23 cellular contexts compared by ENCODE assay signal in the genomic region with DNA sequence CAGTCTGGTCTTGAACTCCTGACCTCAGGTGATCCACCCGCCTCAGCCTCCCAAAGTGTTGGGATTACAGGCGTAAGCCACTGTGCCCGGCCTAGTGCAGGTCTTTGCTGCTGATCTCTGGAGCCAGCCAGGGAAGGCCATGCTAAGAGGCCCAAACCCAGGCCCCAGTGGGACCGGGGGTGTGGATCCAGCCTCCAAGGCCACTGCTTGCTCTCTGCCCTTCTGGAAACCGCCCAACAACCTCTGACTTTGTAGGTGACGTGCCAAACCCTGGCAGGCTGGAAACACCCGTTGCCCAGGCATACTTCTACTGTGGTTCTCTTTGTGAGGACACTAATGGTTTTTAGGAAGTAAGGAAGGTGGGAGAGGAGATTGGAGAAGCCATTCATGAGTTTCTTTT.
DNase-seq lines count a peak whose midpoint lies in the region; ATAC-seq and TF ChIP-seq lines count a peak whose summit lies in the region.
"Had no signal": no experiment of that assay in that cellular context is flagged by ENCODE, and none has a peak within 500 bp of the region (broad histone marks: within the 10 kb centered on the region; RNA-seq: fewer than 3 reads in every experiment).

No MANE protein-coding gene starts in this region.

- H3K4ac ChIP-seq in neuronal stem cell (ENCODE audit: low read length), result no peak overlapping the region

- CTCF ChIA-PET in CD8-positive, alpha-beta T cell (lab: Charles Lee), result interaction anchor here (1.7 to 2.3 kb wide), 2 partner anchors 62 to 227 kb away, joined by 4 to 8 read pairs; no protein-coding TSS in a partner anchor
- CTCF ChIA-PET in T-cell (lab: Charles Lee), result interaction anchor here in 1 of 2 donors (0.7 kb wide), 2 partner anchors 12 to 965 kb away, joined by 5 to 6 read pairs; no protein-coding TSS in a partner anchor
- CTCF ChIA-PET in HEK293T (lab: Yijun Ruan, JAX), result no interaction called here

- peak overlapping the region; percentile 38 for H3K18ac ChIP-seq in neuronal stem cell (ENCODE audit: low read length)

- H2BK120ac ChIP-seq in neuronal stem cell (ENCODE audit: low read depth, low read length), result no peak overlapping the region

- H3K14ac ChIP-seq in neuronal stem cell (ENCODE audit: low read length), result no peak overlapping the region

- TF ChIP-seq CTCF in CD14-positive monocyte (IDR thresholded peaks at IDR 0.05) (no peak), dorsolateral prefrontal cortex (IDR thresholded peaks at IDR 0.05 in 54 of 56, conservative IDR thresholded peaks at IDR 0.05 in 2 of 56; ENCODE audit: low read depth in 1 of 56, partially characterized antibody in 56 of 56) (no peak)
- no peak for TF ChIP-seq CTCF in CD8-positive, alpha-beta T cell (IDR thresholded peaks at IDR 0.05)

- H3K79me1 ChIP-seq in neuronal stem cell (ENCODE audit: low read depth, low read length), result no peaks in the 10 kb centered on the region

- no peak overlapping the region for H2AK5ac ChIP-seq in neuronal stem cell (ENCODE audit: low read depth, low read length)

- H2BK12ac ChIP-seq in neuronal stem cell (ENCODE audit: low read length), result no peak overlapping the region

- H3K4me3 ChIP-seq in CD8-positive, alpha-beta T cell (ENCODE audit: low read depth, low read length), result no peak overlapping the region
- no peak overlapping the region for H3K4me3 ChIP-seq in dorsolateral prefrontal cortex
- H3K4me3 ChIP-seq in neuronal stem cell (ENCODE audit: low read length in 2 of 2), result no peak overlapping the region
- H3K4me3 ChIP-seq: ovary, stomach had no signal

- H3K4me1 ChIP-seq in CD8-positive, alpha-beta T cell (ENCODE audit: insufficient read depth, low read length), result no peaks in the 10 kb centered on the region
- H3K4me1 ChIP-seq in neuronal stem cell (ENCODE audit: control insufficient read depth in 2 of 2, insufficient read depth in 1 of 2, low read depth in 1 of 2, low read length in 2 of 2), result peaks cover 0 to 5% of the 10 kb centered on the region in 2 donors
- H3K4me1 ChIP-seq: stomach had no signal

- H3K9me3 Mint-ChIP-seq in CD14-positive monocyte (peaks cover 0 to 3% (median 0%) of the 10 kb centered on the region in 7 donors), T-cell (no peaks in the 10 kb centered on the region)
- no peaks in the 10 kb centered on the region for H3K9me3 Mint-ChIP-seq in CD8-positive, alpha-beta T cell
- H3K9me3 Mint-ChIP-seq: activated T-helper 17 cell treated with anti-CD3 and anti-CD28 coated beads, Interleukin-2, amount 50 U/mL, for 72 hours; CD4-positive, alpha-beta T cell; dendritic cell treated with granulocyte-macrophage colony-stimulating factor and Interleukin-4, amounts not matched to agents 40 ng/mL and 50 ng/mL, for 4 days; HFFc6; memory B cell had no signal

- ATAC-seq in CD8-positive, alpha-beta T cell, result no peak
- ATAC-seq in T-cell (replicated peaks in 1 of 4), result no peak
- ATAC-seq: activated T-helper 17 cell treated with anti-CD3 and anti-CD28 coated beads, Interleukin-2, amount 50 U/mL, for 72 hours; naive thymus-derived CD4-positive, alpha-beta T cell had no signal

- peak; percentile 25 for DNase-seq in CD14-positive monocyte (ENCODE audit: low spot score)
- no peak for DNase-seq in CD8-positive, alpha-beta T cell
- peak in 6 of 10 donors; percentile 15 to 31 (median 25) for DNase-seq in dorsolateral prefrontal cortex
- no peak for DNase-seq in neuronal stem cell (ENCODE audit: low spot score)
- no peak for DNase-seq in SW 1271 (lab: John Stamatoyannopoulos, UW)
- no peak for DNase-seq in T-cell
- DNase-seq in HEK293T (ENCODE audit: extremely low spot score), result no peak
- DNase-seq: amygdala; CD4-positive, alpha-beta T cell; HFFc6; IMR-90; naive thymus-derived CD4-positive, alpha-beta T cell; NCI-H1092 treated with DMSO at 0.1 percent for 48 hours; NCI-H187 treated with DMSO at 0.1 percent for 48 hours; NCI-H526; stimulated activated CD4-positive, alpha-beta T cell treated with anti-CD3 and anti-CD28 coated beads, Interleukin-15, amount 100 ng/mL, for 24 hours; stomach; T-helper 9 cell; trophoblast cell had no signal

- POLR2A ChIA-PET in CD8-positive, alpha-beta T cell (lab: Charles Lee), result no interaction called here
- POLR2A ChIA-PET in T-cell (lab: Charles Lee) (no interaction called here), HEK293T (lab: Yijun Ruan, JAX) (no interaction called here)

- no peak overlapping the region for H2BK15ac ChIP-seq in neuronal stem cell (ENCODE audit: low read length)

- H3K9ac ChIP-seq in neuronal stem cell (ENCODE audit: low read depth, low read length, poor library complexity), result no peak overlapping the region

- H3K27ac ChIP-seq in CD8-positive, alpha-beta T cell (ENCODE audit: low read depth, low read length), result no peak overlapping the region
- no peak overlapping the region for H3K27ac ChIP-seq in dorsolateral prefrontal cortex
- H3K27ac ChIP-seq in neuronal stem cell (replicated peaks; ENCODE audit: low read length), result no peak overlapping the region
- H3K27ac ChIP-seq: ovary, stomach had no signal

- WGBS in neuronal stem cell (ENCODE audit: extremely low coverage in 2 of 2, insufficient read length in 2 of 2, insufficient replicate concordance in 1 of 2), 2 donors, result no CpG with 5 or more reads among the region's 7 CpGs

- H3K27me3 Mint-ChIP-seq in CD14-positive monocyte (ENCODE audit: low read depth in 3 of 3) (peaks cover 1 to 3% (median 1%) of the 10 kb centered on the region in 3 donors), T-cell (no peaks in the 10 kb centered on the region)
- H3K27me3 Mint-ChIP-seq in CD8-positive, alpha-beta T cell (ENCODE audit: low read depth), result no peaks in the 10 kb centered on the region
- H3K27me3 Mint-ChIP-seq: activated T-helper 17 cell treated with anti-CD3 and anti-CD28 coated beads, Interleukin-2, amount 50 U/mL, for 72 hours; CD4-positive, alpha-beta T cell; memory B cell; naive thymus-derived CD4-positive, alpha-beta T cell had no signal

- H3K27ac Mint-ChIP-seq in CD14-positive monocyte (peak overlapping the region in 1 of 7 donors; percentile 19), T-cell (no peak overlapping the region)
- H3K27ac Mint-ChIP-seq in CD8-positive, alpha-beta T cell, result peak overlapping the region; percentile 64
- H3K27ac Mint-ChIP-seq: CD4-positive, alpha-beta T cell; dendritic cell treated with granulocyte-macrophage colony-stimulating factor and Interleukin-4, amounts not matched to agents 40 ng/mL and 50 ng/mL, for 4 days; HFFc6; memory B cell had no signal

- H3K4me2 ChIP-seq in neuronal stem cell (ENCODE audit: insufficient read depth, low read length, poor library complexity, severe bottlenecking), result no peak overlapping the region

- H3K27me3 ChIP-seq in CD8-positive, alpha-beta T cell (ENCODE audit: insufficient read depth, low read length), result no peaks in the 10 kb centered on the region
- H3K27me3 ChIP-seq in dorsolateral prefrontal cortex (peaks cover 0 to 49% (median 4%) of the 10 kb centered on the region in 45 donors), neuronal stem cell (ENCODE audit: control insufficient read depth in 3 of 3, insufficient read depth in 3 of 3, low read depth in 1 of 3, low read length in 3 of 3) (peaks cover 0 to 28% (median 0%) of the 10 kb centered on the region in 3 experiments)
- H3K27me3 ChIP-seq: ovary had no signal

- intact Hi-C loops in CD14-positive monocyte (cut with micrococcal nuclease) (no loop called here), dorsolateral prefrontal cortex (cut with DNase I) (no loop called here)
- intact Hi-C loops in CD8-positive, alpha-beta T cell (cut with DNase I, micrococcal nuclease), result no loop called here

- H3K36me3 ChIP-seq in CD8-positive, alpha-beta T cell (ENCODE audit: insufficient read depth, low read length), result peaks cover 40% of the 10 kb centered on the region
- H3K36me3 ChIP-seq in neuronal stem cell (replicated peaks in 1 of 2; ENCODE audit: control insufficient read depth in 2 of 2, insufficient read depth in 2 of 2, low read length in 2 of 2), result no peaks in the 10 kb centered on the region
- H3K36me3 ChIP-seq: ovary had no signal

- H3K36me3 Mint-ChIP-seq in CD14-positive monocyte (no peaks in the 10 kb centered on the region), T-cell (peaks cover 32% of the 10 kb centered on the region)
- H3K36me3 Mint-ChIP-seq in CD8-positive, alpha-beta T cell, result peaks cover 72% of the 10 kb centered on the region

- H3K23ac ChIP-seq in neuronal stem cell (ENCODE audit: low read depth, low read length, poor library complexity), result no peak overlapping the region

- no peak overlapping the region for H2AFZ ChIP-seq in neuronal stem cell (ENCODE audit: low read length)

- no peaks in the 10 kb centered on the region for H3K4me1 Mint-ChIP-seq in CD14-positive monocyte
- H3K4me1 Mint-ChIP-seq in CD8-positive, alpha-beta T cell (ENCODE audit: low read depth), result no peaks in the 10 kb centered on the region
- H3K4me1 Mint-ChIP-seq in T-cell, result no peaks in the 10 kb centered on the region
- H3K4me1 Mint-ChIP-seq: memory B cell; naive thymus-derived CD4-positive, alpha-beta T cell had no signal

- H2BK5ac ChIP-seq in neuronal stem cell (ENCODE audit: low read length), result no peak overlapping the region

- H4K8ac ChIP-seq in neuronal stem cell (ENCODE audit: low read depth, low read length), result peak overlapping the region; percentile 72

- H3K9me3 ChIP-seq in CD8-positive, alpha-beta T cell (ENCODE audit: low read length), result no peaks in the 10 kb centered on the region
- H3K9me3 ChIP-seq in neuronal stem cell (replicated peaks in 1 of 2; ENCODE audit: control insufficient read depth in 2 of 2, insufficient read depth in 1 of 2, low read depth in 1 of 2, low read length in 2 of 2), result no peaks in the 10 kb centered on the region
- H3K9me3 ChIP-seq: ovary, stomach had no signal

- H3K4me3 Mint-ChIP-seq in CD14-positive monocyte (no peak overlapping the region), T-cell (no peak overlapping the region)
- no peak overlapping the region for H3K4me3 Mint-ChIP-seq in CD8-positive, alpha-beta T cell
- H3K4me3 Mint-ChIP-seq: activated T-helper 17 cell treated with anti-CD3 and anti-CD28 coated beads, Interleukin-2, amount 50 U/mL, for 72 hours; CD4-positive, alpha-beta T cell; dendritic cell treated with granulocyte-macrophage colony-stimulating factor and Interleukin-4, amounts not matched to agents 40 ng/mL and 50 ng/mL, for 4 days; HFFc6; memory B cell; naive thymus-derived CD4-positive, alpha-beta T cell had no signal

- H4K91ac ChIP-seq in neuronal stem cell (ENCODE audit: low read depth, low read length, poor library complexity), result no peak overlapping the region

TF ChIP-seq in HEK293T, 16 proteins besides CTCF, POLR2A, EP300 and RAD21 (continues in another document):
- TF ChIP-seq NFRKB (IDR thresholded peaks at IDR 0.05) (no peak), FOXK2 (IDR thresholded peaks at IDR 0.05) (no peak), CTBP1 (IDR thresholded peaks at IDR 0.05; ENCODE audit: borderline replicate concordance) (no peak), L3MBTL2 (conservative IDR thresholded peaks at IDR 0.05) (no peak), FOXA1 (IDR thresholded peaks at IDR 0.05) (no peak), HDGF (IDR thresholded peaks at IDR 0.05; ENCODE audit: borderline replicate concordance) (no peak), ZNF384 (IDR thresholded peaks at IDR 0.05) (no peak), ELF4 (IDR thresholded peaks at IDR 0.05) (no peak), LEF1 (IDR thresholded peaks at IDR 0.05; ENCODE audit: borderline replicate concordance) (no peak), SP1 (IDR thresholded peaks at IDR 0.05) (no peak), SUZ12 (IDR thresholded peaks at IDR 0.05) (no peak)

Comparison
In these comparisons a context has a peak if more than half of its experiments do, and no peak if none do; other contexts are left out.
1. DNase-seq: peak in CD14-positive monocyte (single experiment) and dorsolateral prefrontal cortex (6 of 10); none in CD8-positive, alpha-beta T cell (0 of 7), neuronal stem cell (single experiment), SW 1271 (0 of 2), T-cell (0 of 34) and HEK293T (single experiment).